ENCODE assay signal across 1 cellular context in genomic region chr17:74770498-74771318, GRCh38.
TF ChIP-seq lines count a peak whose summit lies in the region.

No MANE protein-coding gene starts in this region.

TF ChIP-seq in HepG2, 621 proteins besides CTCF, POLR2A, EP300 and RAD21 (continued from another document and continues in another):
- peak; percentile 70; the same call in 1 of the 2 replicates for TF ChIP-seq ATF2 (CRISPR knock-in tag; IDR thresholded peaks at IDR 0.05)
- TF ChIP-seq ZNF350 (CRISPR knock-in tag; IDR thresholded peaks at IDR 0.05; ENCODE audit: borderline replicate concordance, low read depth), result peak; percentile 54
- TF ChIP-seq POLR2AphosphoS2 (IDR thresholded peaks at IDR 0.05; ENCODE audit: low read depth, low read length), result peak; percentile 69; the same call in 1 of the 2 replicates
- no peak for TF ChIP-seq ZNF280B (CRISPR knock-in tag; IDR thresholded peaks at IDR 0.05; ENCODE audit: borderline replicate concordance)
- no peak for TF ChIP-seq PRMT3 (CRISPR knock-in tag; IDR thresholded peaks at IDR 0.05; ENCODE audit: borderline replicate concordance, low read depth)
- no peak for TF ChIP-seq ZBTB14 (CRISPR knock-in tag; IDR thresholded peaks at IDR 0.05)
- no peak for TF ChIP-seq PHF5A (CRISPR knock-in tag; IDR thresholded peaks at IDR 0.05; ENCODE audit: low read depth, unreplicated experiment)
- TF ChIP-seq ZFP36L1 (CRISPR knock-in tag; IDR thresholded peaks at IDR 0.05), result peak; percentile 93; the same call in 1 of the 2 replicates
- 0 out of 2 replicates have a peak, but pooled peaks have one; percentile 46 for TF ChIP-seq ZNF546 (CRISPR knock-in tag; conservative IDR thresholded peaks at IDR 0.05)
- peak; percentile 79; the same call in 1 of the 2 replicates for TF ChIP-seq SMAD1 (CRISPR knock-in tag; IDR thresholded peaks at IDR 0.05; ENCODE audit: borderline replicate concordance, low read depth)
- peak; percentile 65; the same call in 1 of the 2 replicates for TF ChIP-seq HNRNPL (IDR thresholded peaks at IDR 0.05; ENCODE audit: low read depth, low read length)
- no peak for TF ChIP-seq ZFP62 (CRISPR knock-in tag; IDR thresholded peaks at IDR 0.05)
- TF ChIP-seq ZFP90 (CRISPR knock-in tag; IDR thresholded peaks at IDR 0.05; ENCODE audit: borderline replicate concordance), result no peak
- no peak for TF ChIP-seq ZNF724P (CRISPR knock-in tag; IDR thresholded peaks at IDR 0.05; ENCODE audit: borderline replicate concordance)
- TF ChIP-seq NFE2L1 (CRISPR knock-in tag; IDR thresholded peaks at IDR 0.05; ENCODE audit: borderline replicate concordance), result no peak
- no peak for TF ChIP-seq IRF1 (CRISPR knock-in tag; IDR thresholded peaks at IDR 0.05; ENCODE audit: low read depth)
- no peak for TF ChIP-seq ZNF737 (CRISPR knock-in tag; IDR thresholded peaks at IDR 0.05; ENCODE audit: borderline replicate concordance)
- TF ChIP-seq SUZ12 (IDR thresholded peaks at IDR 0.05; ENCODE audit: low read depth, low read length), result no peak
- TF ChIP-seq FOXC1 (CRISPR knock-in tag; IDR thresholded peaks at IDR 0.05; ENCODE audit: borderline replicate concordance), result peak; percentile 22; the same call in 1 of the 2 replicates
- peak; percentile 39 for TF ChIP-seq TEAD3 (CRISPR knock-in tag; optimal IDR thresholded peaks at IDR 0.05; ENCODE audit: borderline replicate concordance)
- TF ChIP-seq ZZZ3 (CRISPR knock-in tag; IDR thresholded peaks at IDR 0.05; ENCODE audit: borderline replicate concordance), result no peak
- no peak; the same call in none of the 2 replicates for TF ChIP-seq ZGPAT (CRISPR knock-in tag; IDR thresholded peaks at IDR 0.05)
- peak; percentile 45; the same call in 1 of the 2 replicates for TF ChIP-seq ZBTB34 (CRISPR knock-in tag; IDR thresholded peaks at IDR 0.05)
- TF ChIP-seq ZNF335 (CRISPR knock-in tag; IDR thresholded peaks at IDR 0.05), result no peak
- TF ChIP-seq ISL2 (CRISPR knock-in tag; IDR thresholded peaks at IDR 0.05), result peak; percentile 18; the same call in 1 of the 2 replicates
- TF ChIP-seq ZNF841 (CRISPR knock-in tag; IDR thresholded peaks at IDR 0.05; ENCODE audit: borderline replicate concordance), result no peak
- TF ChIP-seq NONO (IDR thresholded peaks at IDR 0.05), result no peak
- no peak; the same call in none of the 2 replicates for TF ChIP-seq NONO (CRISPR knock-in tag; conservative IDR thresholded peaks at IDR 0.05)
- 0 out of 2 replicates have a peak, but pooled peaks have one; percentile 18 for TF ChIP-seq MYPOP (CRISPR knock-in tag; IDR thresholded peaks at IDR 0.05)
- no peak for TF ChIP-seq HMG20B (CRISPR knock-in tag; conservative IDR thresholded peaks at IDR 0.05)
- TF ChIP-seq LBX2 (CRISPR knock-in tag; IDR thresholded peaks at IDR 0.05; ENCODE audit: borderline replicate concordance), result 0 out of 2 replicates have a peak, but pooled peaks have one; percentile 16
- peak; percentile 45; the same call in 1 of the 2 replicates for TF ChIP-seq SALL2 (CRISPR knock-in tag; IDR thresholded peaks at IDR 0.05)
- no peak for TF ChIP-seq SMARCC2 (IDR thresholded peaks at IDR 0.05)
- TF ChIP-seq DDIT3 (CRISPR knock-in tag; IDR thresholded peaks at IDR 0.05), result no peak
- TF ChIP-seq NKX3-1 (CRISPR knock-in tag; IDR thresholded peaks at IDR 0.05), result no peak
- TF ChIP-seq ZNF574 (CRISPR knock-in tag; IDR thresholded peaks at IDR 0.05), result peak; percentile 66
- no peak for TF ChIP-seq ZNF333 (CRISPR knock-in tag; IDR thresholded peaks at IDR 0.05; ENCODE audit: borderline replicate concordance)
- TF ChIP-seq GLMP (CRISPR knock-in tag; IDR thresholded peaks at IDR 0.05; ENCODE audit: borderline replicate concordance), result no peak
- TF ChIP-seq ZNF713 (CRISPR knock-in tag; IDR thresholded peaks at IDR 0.05), result 0 out of 2 replicates have a peak, but pooled peaks have one; percentile 81
- TF ChIP-seq SMC3 (IDR thresholded peaks at IDR 0.05; ENCODE audit: low read length), result peak; percentile 84
- TF ChIP-seq ZNF143 (CRISPR knock-in tag; IDR thresholded peaks at IDR 0.05), result no peak
- no peak for TF ChIP-seq ZNF510 (CRISPR knock-in tag; IDR thresholded peaks at IDR 0.05; ENCODE audit: low read depth)
- TF ChIP-seq ETV5 (CRISPR knock-in tag; IDR thresholded peaks at IDR 0.05; ENCODE audit: borderline replicate concordance), result 0 out of 2 replicates have a peak, but pooled peaks have one; percentile 35
- peak; percentile 92; the same call in 1 of the 2 replicates for TF ChIP-seq SSRP1 (CRISPR knock-in tag; IDR thresholded peaks at IDR 0.05)
- TF ChIP-seq MAFF (IDR thresholded peaks at IDR 0.05; ENCODE audit: low read depth, low read length), result no peak
- TF ChIP-seq CEBPG (CRISPR knock-in tag; IDR thresholded peaks at IDR 0.05), result peak; percentile 49; the same call in 1 of the 2 replicates
- no peak for TF ChIP-seq DNMT1 (CRISPR knock-in tag; IDR thresholded peaks at IDR 0.05)
- no peak; the same call in 1 of the 2 replicates for TF ChIP-seq HMG20A (CRISPR knock-in tag; IDR thresholded peaks at IDR 0.05; ENCODE audit: borderline replicate concordance)
- TF ChIP-seq FUBP1 (CRISPR knock-in tag; IDR thresholded peaks at IDR 0.05; ENCODE audit: borderline replicate concordance), result peak; percentile 94; the same call in 1 of the 2 replicates
- TF ChIP-seq CENPBD1 (CRISPR knock-in tag; IDR thresholded peaks at IDR 0.05; ENCODE audit: borderline replicate concordance, low read depth), result no peak
